9 cellular contexts compared by ENCODE assay signal in the genomic region with DNA sequence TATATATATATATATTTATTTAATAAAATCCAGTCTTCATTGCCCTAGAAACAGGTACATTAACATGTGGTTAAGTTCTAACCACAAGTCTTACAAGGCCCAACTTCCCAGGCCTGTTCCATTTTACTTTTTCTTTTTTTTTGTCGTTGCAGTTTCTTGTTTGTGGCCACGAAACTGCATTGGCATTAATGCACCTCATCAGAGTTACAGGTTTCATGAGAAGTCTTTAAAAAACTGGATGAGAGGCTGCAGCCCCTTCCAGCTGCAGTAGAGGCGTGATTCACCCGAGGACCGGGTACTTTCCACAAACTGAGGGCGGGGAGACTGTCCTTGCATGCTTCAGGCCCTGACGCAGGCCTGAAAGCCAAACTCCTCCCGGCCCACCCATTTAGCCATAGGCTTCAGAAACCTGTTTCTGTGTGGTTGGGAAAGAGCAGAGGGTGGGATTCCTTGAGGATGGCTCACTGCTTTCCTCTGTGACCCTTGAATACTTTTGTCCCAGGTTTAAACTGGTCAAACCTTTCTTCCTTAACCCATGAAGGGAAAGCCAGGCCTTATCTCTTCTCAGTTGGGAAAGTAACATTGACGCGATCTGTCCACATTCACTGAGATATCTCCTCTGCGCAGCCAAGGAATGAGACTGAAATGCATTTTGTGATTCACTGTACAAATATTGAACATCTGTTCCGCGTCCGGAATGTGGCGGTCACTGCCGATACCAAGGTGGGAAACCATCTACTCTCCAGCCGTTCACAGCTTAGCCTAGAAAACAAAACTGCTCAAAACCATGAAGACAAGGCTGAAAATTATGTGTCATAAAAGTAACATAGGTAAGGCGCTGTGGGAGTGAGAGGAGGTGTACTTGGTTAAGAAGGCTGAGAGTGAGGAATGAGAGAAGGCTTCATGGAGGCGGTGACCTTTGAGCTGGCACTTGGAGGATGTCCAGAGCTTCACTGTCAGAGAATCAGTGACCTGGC.
DNase-seq lines count a peak whose midpoint lies in the region; ATAC-seq, FAIRE-seq and TF ChIP-seq lines count a peak whose summit lies in the region.
"Had no signal": no experiment of that assay in that cellular context is flagged by ENCODE, and none has a peak within 500 bp of the region (broad histone marks: within the 10 kb centered on the region; RNA-seq: fewer than 3 reads in every experiment).

No MANE protein-coding gene starts in this region.

- H3K4me3 ChIP-seq in smooth muscle cell (no peak overlapping the region), colonic mucosa (no peak overlapping the region)

- no peak overlapping the region for H3K4me3 Mint-ChIP-seq in activated naive CD8-positive, alpha-beta T cell treated with anti-CD3 and anti-CD28 coated beads, Interleukin-2, amount 10 ng/mL, durations not matched to agents 7 days and 5 days

- H3K36me3 ChIP-seq in smooth muscle cell (ENCODE audit: low read depth) (no peaks in the 10 kb centered on the region), colonic mucosa (no peaks in the 10 kb centered on the region)

- no peaks in the 10 kb centered on the region for H3K9me3 ChIP-seq in smooth muscle cell (replicated peaks; ENCODE audit: low read depth)
- no peaks in the 10 kb centered on the region for H3K9me3 ChIP-seq in colonic mucosa

- H3K4me2 ChIP-seq in smooth muscle cell, result peak overlapping the region; percentile 50

- no peaks in the 10 kb centered on the region for H4K20me1 ChIP-seq in smooth muscle cell (ENCODE audit: low read depth)

- 37% methylated on average over 19 of the region's 19 CpGs for WGBS in smooth muscle cell (ENCODE audit: low lambda C conversion rate)

- DNase-seq in EH (ENCODE audit: low read depth) (peak; percentile 33), RCC 7860 (ENCODE audit: low spot score) (peak; percentile 65), smooth muscle cell (lab: John Stamatoyannopoulos, UW; ENCODE audit: unreplicated experiment) (no peak), dedifferentiated amniotic fluid mesenchymal stem cell (ENCODE audit: extremely low spot score) (no peak), cortex of kidney (lab: John Stamatoyannopoulos, UW) (no peak), NCI-H128 (lab: John Stamatoyannopoulos, UW; ENCODE audit: unreplicated experiment) (no peak), colonic mucosa (no peak)
- DNase-seq in activated naive CD8-positive, alpha-beta T cell treated with anti-CD3 and anti-CD28 coated beads, Interleukin-2, amount 10 ng/mL, durations not matched to agents 7 days and 5 days, result no peak
- DNase-seq: head of caudate nucleus had no signal

- POLR2A ChIA-PET in activated naive CD8-positive, alpha-beta T cell treated with anti-CD3 and anti-CD28 coated beads, Interleukin-2, amount 10 ng/mL, durations not matched to agents 7 days and 5 days (lab: Charles Lee), result interaction anchor here (0.6 to 1.6 kb wide), 2 partner anchors 34 to 581 kb away, joined by 3 read pairs; no protein-coding TSS in a partner anchor

- H3K27ac Mint-ChIP-seq in activated naive CD8-positive, alpha-beta T cell treated with anti-CD3 and anti-CD28 coated beads, Interleukin-2, amount 10 ng/mL, durations not matched to agents 7 days and 5 days, result peak overlapping the region; percentile 26

- H3K79me2 ChIP-seq in smooth muscle cell (ENCODE audit: low read depth), result no peaks in the 10 kb centered on the region

- H3K9me3 Mint-ChIP-seq in activated naive CD8-positive, alpha-beta T cell treated with anti-CD3 and anti-CD28 coated beads, Interleukin-2, amount 10 ng/mL, durations not matched to agents 7 days and 5 days, result peaks cover 5% of the 10 kb centered on the region

- FAIRE-seq in RCC 7860 (lab: Jason Lieb, UNC), result peak; percentile 46

- H3K27ac ChIP-seq in smooth muscle cell (ENCODE audit: low read depth) (peak overlapping the region; percentile 91), colonic mucosa (no peak overlapping the region)

- H3K4me1 Mint-ChIP-seq in activated naive CD8-positive, alpha-beta T cell treated with anti-CD3 and anti-CD28 coated beads, Interleukin-2, amount 10 ng/mL, durations not matched to agents 7 days and 5 days, result peaks cover 34% of the 10 kb centered on the region

- peaks cover 12% of the 10 kb centered on the region for H3K36me3 Mint-ChIP-seq in activated naive CD8-positive, alpha-beta T cell treated with anti-CD3 and anti-CD28 coated beads, Interleukin-2, amount 10 ng/mL, durations not matched to agents 7 days and 5 days

- H3K4me1 ChIP-seq in smooth muscle cell (ENCODE audit: low read depth) (no peaks in the 10 kb centered on the region), colonic mucosa (no peaks in the 10 kb centered on the region)

- H2AFZ ChIP-seq in smooth muscle cell (ENCODE audit: low read depth), result peak overlapping the region; percentile 4

- no peak for ATAC-seq in activated naive CD8-positive, alpha-beta T cell treated with anti-CD3 and anti-CD28 coated beads, Interleukin-2, amount 10 ng/mL, durations not matched to agents 7 days and 5 days (ENCODE audit: low read depth)

- peak overlapping the region; percentile 62 for H3K9ac ChIP-seq in smooth muscle cell (ENCODE audit: low read depth)
- H3K9ac ChIP-seq in colonic mucosa (ENCODE audit: low read depth in 2 of 2, low read length in 2 of 2), result no peak overlapping the region

- no peaks in the 10 kb centered on the region for H3K27me3 ChIP-seq in smooth muscle cell (ENCODE audit: low read depth)
- no peaks in the 10 kb centered on the region for H3K27me3 ChIP-seq in colonic mucosa

- no peaks in the 10 kb centered on the region for H3F3A ChIP-seq in smooth muscle cell (ENCODE audit: low read depth)

- intact Hi-C loops in colonic mucosa (cut with DNase I), result no loop called here

- no peaks in the 10 kb centered on the region for H3K27me3 Mint-ChIP-seq in activated naive CD8-positive, alpha-beta T cell treated with anti-CD3 and anti-CD28 coated beads, Interleukin-2, amount 10 ng/mL, durations not matched to agents 7 days and 5 days

- TF ChIP-seq CTCF in smooth muscle cell (IDR thresholded peaks at IDR 0.05; ENCODE audit: borderline replicate concordance, insufficient read depth, poor library complexity, severe bottlenecking) (no peak), colonic mucosa (IDR thresholded peaks at IDR 0.05) (no peak)

Comparison
In these comparisons a context has a peak if more than half of its experiments do, and no peak if none do; other contexts are left out.
1. DNase-seq: peak in EH (single experiment) and RCC 7860 (single experiment); none in activated naive CD8-positive, alpha-beta T cell treated with anti-CD3 and anti-CD28 coated beads, Interleukin-2, amount 10 ng/mL, durations not matched to agents 7 days and 5 days (single experiment), smooth muscle cell (single experiment), dedifferentiated amniotic fluid mesenchymal stem cell (single experiment), cortex of kidney (single experiment), NCI-H128 (single experiment) and colonic mucosa (single experiment).